In genomic region chr17:60600490-60601431, GRCh38 we compare ENCODE assay signal across 1 cellular context.
TF ChIP-seq lines count a peak whose summit lies in the region.

No MANE protein-coding gene starts in this region.

TF ChIP-seq in HEK293, 187 proteins besides CTCF, POLR2A, EP300 and RAD21 (continued from another document):
- TF ChIP-seq ZBTB44 (tag by site-specific recombination; IDR thresholded peaks at IDR 0.05) = no peak
- no peak for TF ChIP-seq ZSCAN16 (tag by site-specific recombination; IDR thresholded peaks at IDR 0.05)
- TF ChIP-seq HIC1 (tag by site-specific recombination; IDR thresholded peaks at IDR 0.05) = no peak
- TF ChIP-seq SCRT1 (tag by site-specific recombination; IDR thresholded peaks at IDR 0.05; ENCODE audit: borderline replicate concordance) = no peak
- no peak for TF ChIP-seq ZFP41 (tag by site-specific recombination; IDR thresholded peaks at IDR 0.05; ENCODE audit: borderline replicate concordance)
- TF ChIP-seq ZBTB1 (tag by site-specific recombination; IDR thresholded peaks at IDR 0.05) = no peak
- no peak for TF ChIP-seq GLI2 (tag by site-specific recombination; IDR thresholded peaks at IDR 0.05; ENCODE audit: borderline replicate concordance, low read depth)
- TF ChIP-seq, protein P1, sequence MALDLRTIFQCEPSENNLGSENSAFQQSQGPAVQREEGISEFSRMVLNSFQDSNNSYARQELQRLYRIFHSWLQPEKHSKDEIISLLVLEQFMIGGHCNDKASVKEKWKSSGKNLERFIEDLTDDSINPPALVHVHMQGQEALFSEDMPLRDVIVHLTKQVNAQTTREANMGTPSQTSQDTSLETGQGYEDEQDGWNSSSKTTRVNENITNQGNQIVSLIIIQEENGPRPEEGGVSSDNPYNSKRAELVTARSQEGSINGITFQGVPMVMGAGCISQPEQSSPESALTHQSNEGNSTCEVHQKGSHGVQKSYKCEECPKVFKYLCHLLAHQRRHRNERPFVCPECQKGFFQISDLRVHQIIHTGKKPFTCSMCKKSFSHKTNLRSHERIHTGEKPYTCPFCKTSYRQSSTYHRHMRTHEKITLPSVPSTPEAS (tag by site-specific recombination; IDR thresholded peaks at IDR 0.05) = no peak
- no peak for TF ChIP-seq ZEB2 (tag by site-specific recombination; IDR thresholded peaks at IDR 0.05)
- TF ChIP-seq YY2 (tag by site-specific recombination; IDR thresholded peaks at IDR 0.05) = no peak
- no peak for TF ChIP-seq GLIS1 (tag by site-specific recombination; IDR thresholded peaks at IDR 0.05)
- no peak for TF ChIP-seq ZNF274 (IDR thresholded peaks at IDR 0.05; ENCODE audit: low read length)
- no peak for TF ChIP-seq ZNF274 (tag by site-specific recombination; IDR thresholded peaks at IDR 0.05; ENCODE audit: borderline replicate concordance)
- no peak for TF ChIP-seq ZNF133 (tag by site-specific recombination; IDR thresholded peaks at IDR 0.05)
